10 cellular contexts compared by ENCODE assay signal in genomic region chr13:21016487-21016886, GRCh38. TPM values are rescaled to one million over a fixed set of nuclear protein-coding genes. Genes with fewer than 3 reads are reported as not detected.
DNase-seq lines count a peak whose midpoint lies in the region; ATAC-seq and TF ChIP-seq lines count a peak whose summit lies in the region.
"Had no signal": no experiment of that assay in that cellular context is flagged by ENCODE, and none has a peak within 500 bp of the region (broad histone marks: within the 10 kb centered on the region; RNA-seq: fewer than 3 reads in every experiment).

No MANE protein-coding gene starts in this region.

- peaks cover 22% of the 10 kb centered on the region for H3K4me1 Mint-ChIP-seq in activated T-cell treated with anti-CD3 and anti-CD28 coated beads, Interleukin-2, amount 50 U/mL, for 72 hours (ENCODE audit: low read depth)
- H3K4me1 Mint-ChIP-seq in activated naive CD8-positive, alpha-beta T cell treated with anti-CD3 and anti-CD28 coated beads for 36 hours, result peaks cover 15% of the 10 kb centered on the region

- H3K27me3 ChIP-seq in right lobe of liver, result no peaks in the 10 kb centered on the region
- no peaks in the 10 kb centered on the region for H3K27me3 ChIP-seq in tibial artery
- H3K27me3 ChIP-seq: BE2C had no signal

- TF ChIP-seq CTCF in right lobe of liver (IDR thresholded peaks at IDR 0.05) (no peak), tibial artery (IDR thresholded peaks at IDR 0.05) (no peak)

- H3K9me3 ChIP-seq in right lobe of liver (no peaks in the 10 kb centered on the region), tibial artery (no peaks in the 10 kb centered on the region)
- H3K9me3 ChIP-seq: BE2C had no signal

- H3K36me3 ChIP-seq in right lobe of liver (no peaks in the 10 kb centered on the region), tibial artery (no peaks in the 10 kb centered on the region)
- H3K36me3 ChIP-seq: BE2C had no signal

- WGBS in right lobe of liver (ENCODE audit: insufficient coverage, low coverage, low lambda C conversion rate, missing lambda C conversion rate), result 47% methylated on average over 3 of the region's 4 CpGs

- no peaks in the 10 kb centered on the region for H3K27me3 Mint-ChIP-seq in activated T-cell treated with anti-CD3 and anti-CD28 coated beads, Interleukin-2, amount 50 U/mL, for 72 hours (ENCODE audit: low read depth)
- H3K27me3 Mint-ChIP-seq in activated naive CD8-positive, alpha-beta T cell treated with anti-CD3 and anti-CD28 coated beads for 36 hours, result no peaks in the 10 kb centered on the region

- no peak for TF ChIP-seq POLR2A in right lobe of liver (IDR thresholded peaks at IDR 0.05)
- TF ChIP-seq POLR2A in GM18505 (IDR thresholded peaks at IDR 0.05; ENCODE audit: borderline replicate concordance, extremely low read depth, insufficient read depth, insufficient read length), result no peak

- H3K4me1 ChIP-seq in right lobe of liver (peaks cover 0 to 45% (median 13%) of the 10 kb centered on the region in 4 donors), tibial artery (peaks cover 0 to 89% (median 63%) of the 10 kb centered on the region in 4 donors)
- H3K4me1 ChIP-seq: BE2C had no signal

- peak overlapping the region; percentile 88 for H3K27ac Mint-ChIP-seq in activated T-cell treated with anti-CD3 and anti-CD28 coated beads, Interleukin-2, amount 50 U/mL, for 72 hours
- H3K27ac Mint-ChIP-seq in activated naive CD8-positive, alpha-beta T cell treated with anti-CD3 and anti-CD28 coated beads for 36 hours, result peak overlapping the region; percentile 91

- no peaks in the 10 kb centered on the region for H3K9me3 Mint-ChIP-seq in activated T-cell treated with anti-CD3 and anti-CD28 coated beads, Interleukin-2, amount 50 U/mL, for 72 hours
- H3K9me3 Mint-ChIP-seq in activated naive CD8-positive, alpha-beta T cell treated with anti-CD3 and anti-CD28 coated beads for 36 hours, result peaks cover 1% of the 10 kb centered on the region

- H3K4me3 ChIP-seq in right lobe of liver (no peak overlapping the region), tibial artery (no peak overlapping the region)

- H3K36me3 Mint-ChIP-seq in activated T-cell treated with anti-CD3 and anti-CD28 coated beads, Interleukin-2, amount 50 U/mL, for 72 hours (ENCODE audit: insufficient read depth in 2 of 2), result peaks cover 3% of the 10 kb centered on the region in 2 donors
- no peaks in the 10 kb centered on the region for H3K36me3 Mint-ChIP-seq in activated naive CD8-positive, alpha-beta T cell treated with anti-CD3 and anti-CD28 coated beads for 36 hours

- intact Hi-C loops in right lobe of liver (cut with DNase I), result no loop called here
- intact Hi-C loops in tibial artery (cut with DNase I; ENCODE audit: low total_unique reads), result loop anchor here (5.0 kb wide), 1 partner anchor 46 kb away; the partner anchor contains the start of gene LATS2

- H3K27ac ChIP-seq in right lobe of liver (no peak overlapping the region), tibial artery (peak overlapping the region; percentile 34 to 63)

- no peak for ATAC-seq in activated T-cell treated with anti-CD3 and anti-CD28 coated beads, Interleukin-2, amount 50 U/mL, for 72 hours (replicated peaks in 1 of 2)
- ATAC-seq in right lobe of liver (no peak), GM18505 (IDR thresholded peaks at IDR 0.05; ENCODE audit: unreplicated experiment) (no peak)

- peak overlapping the region; percentile 66 to 70 for H3K4me3 Mint-ChIP-seq in activated T-cell treated with anti-CD3 and anti-CD28 coated beads, Interleukin-2, amount 50 U/mL, for 72 hours
- no peak overlapping the region for H3K4me3 Mint-ChIP-seq in activated naive CD8-positive, alpha-beta T cell treated with anti-CD3 and anti-CD28 coated beads for 36 hours

- DNase-seq in activated T-cell treated with anti-CD3 and anti-CD28 coated beads, Interleukin-2, amount 50 U/mL, for 72 hours, result no peak
- DNase-seq in activated T-cell treated with anti-CD3 and anti-CD28 coated beads, Interleukin-2, amount 50 U/mL, for 48 hours, result no peak
- DNase-seq in activated naive CD8-positive, alpha-beta T cell treated with anti-CD3 and anti-CD28 coated beads for 36 hours, result no peak
- peak in 2 of 3 donors; percentile 2 to 9 for DNase-seq in right lobe of liver
- DNase-seq in tibial artery, result peak in 1 of 2 donors; percentile 3
- no peak for DNase-seq in medulla oblongata (ENCODE audit: extremely low spot score)
- DNase-seq in GF-D8 (lab: John Stamatoyannopoulos, UW), result no peak
- DNase-seq: BE2C, NCI-H510A treated with DMSO at 0.1 percent for 48 hours had no signal

RNA-seq across cellular contexts. Expression of gene LATS2, which starts 44.9 kb away (rescaled TPM):
- 1 to 10 TPM; 6.8 to 7.2 TPM for total RNA-seq in activated T-cell treated with anti-CD3 and anti-CD28 coated beads, Interleukin-2, amount 50 U/mL, for 72 hours
- total RNA-seq in activated naive CD8-positive, alpha-beta T cell treated with anti-CD3 and anti-CD28 coated beads for 36 hours, result 1 to 10 TPM in 1 of 2 experiments, under 1 TPM in 1; 0.99 to 1.0 TPM
- total RNA-seq in right lobe of liver, result 10 to 100 TPM in 2 of 6 experiments, 1 to 10 TPM in 4; 6.8 to 12.8 (median 8.7) TPM

Comparison
In these comparisons a context has a peak if more than half of its experiments do, and no peak if none do; other contexts are left out.
1. DNase-seq: peak in right lobe of liver (2 of 3); none in activated T-cell treated with anti-CD3 and anti-CD28 coated beads, Interleukin-2, amount 50 U/mL, for 72 hours (0 of 2), activated T-cell treated with anti-CD3 and anti-CD28 coated beads, Interleukin-2, amount 50 U/mL, for 48 hours (0 of 2), activated naive CD8-positive, alpha-beta T cell treated with anti-CD3 and anti-CD28 coated beads for 36 hours (single experiment), medulla oblongata (single experiment) and GF-D8 (single experiment).
2. H3K27ac ChIP-seq: peak in tibial artery (2 of 2); none in right lobe of liver (0 of 3).